In the genomic region with DNA sequence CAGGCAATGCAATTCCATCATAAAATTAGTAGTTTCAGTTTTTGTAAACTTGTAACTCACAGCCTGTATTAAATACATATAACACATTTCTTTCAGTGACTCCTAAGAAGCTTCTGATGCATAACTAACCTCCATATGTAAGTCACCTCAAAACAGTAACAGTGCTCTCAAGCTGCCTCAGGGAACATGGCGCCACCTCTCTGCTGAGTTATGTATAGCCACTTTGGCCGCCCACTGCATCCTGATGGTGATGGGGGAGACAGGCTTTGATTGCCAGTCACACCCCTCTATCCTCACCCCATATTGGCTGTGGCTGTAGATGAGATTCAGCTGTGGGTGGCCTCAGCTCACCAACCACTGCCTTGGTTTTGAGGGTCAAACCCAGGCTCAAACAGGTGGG, we compare ENCODE assay signal across 8 cellular contexts. TPM values are rescaled to one million over a fixed set of nuclear protein-coding genes. Genes with fewer than 3 reads are reported as not detected.
DNase-seq lines count a peak whose midpoint lies in the region; ATAC-seq and TF ChIP-seq lines count a peak whose summit lies in the region.

No MANE protein-coding gene starts in this region.

- intact Hi-C loops in adrenal gland (cut with DNase I) = no loop called here
- intact Hi-C loops in right lobe of liver (cut with DNase I) = no loop called here

- TF ChIP-seq POLR2A in adrenal gland (IDR thresholded peaks at IDR 0.05) (no peak), right lobe of liver (IDR thresholded peaks at IDR 0.05) (no peak)

- in situ Hi-C loops in ACHN (cut with HindIII; ENCODE audit: low pct_ligation_motif_present, low pct_unique_long_range_greater_than_20kb, low sequenced_read_pairs) = no loop called here

- ATAC-seq in GM18861 (IDR thresholded peaks at IDR 0.05; ENCODE audit: unreplicated experiment) = peak; percentile 65
- peak; percentile 70 to 81 (median 78) for ATAC-seq in right lobe of liver
- ATAC-seq in GM21723 (IDR thresholded peaks at IDR 0.05; ENCODE audit: unreplicated experiment) = no peak

- H3K9me3 ChIP-seq in adrenal gland (replicated peaks in 1 of 3) (peaks cover 0 to 4% (median 0%) of the 10 kb centered on the region in 3 donors), right lobe of liver (no peaks in the 10 kb centered on the region)

- no peaks in the 10 kb centered on the region for H3K36me3 ChIP-seq in adrenal gland (replicated peaks in 1 of 2)
- H3K36me3 ChIP-seq in right lobe of liver = no peaks in the 10 kb centered on the region

- H3K27ac ChIP-seq in adrenal gland = no peak overlapping the region
- H3K27ac ChIP-seq in right lobe of liver = no peak overlapping the region

- TF ChIP-seq CTCF in adrenal gland (IDR thresholded peaks at IDR 0.05) (peak in 4 of 6 experiments; percentile 20 to 31 (median 26)), right lobe of liver (IDR thresholded peaks at IDR 0.05) (peak; percentile 36 to 60 (median 42))

- no peaks in the 10 kb centered on the region for H3K4me1 ChIP-seq in adrenal gland (replicated peaks in 1 of 2)
- peaks cover 0 to 5% (median 0%) of the 10 kb centered on the region in 4 donors for H3K4me1 ChIP-seq in right lobe of liver

- no peaks in the 10 kb centered on the region for H3K27me3 ChIP-seq in adrenal gland
- no peaks in the 10 kb centered on the region for H3K27me3 ChIP-seq in right lobe of liver

- DNase-seq in ACHN (peak; percentile 15), NCI-H82 treated with DMSO at 0.1 percent for 48 hours (lab: John Stamatoyannopoulos, UW; ENCODE audit: unreplicated experiment) (peak; percentile 5), adrenal gland (peak in 1 of 7 donors; percentile 19), right lobe of liver (no peak), OCI-M2 (lab: John Stamatoyannopoulos, UW; ENCODE audit: unreplicated experiment) (no peak), NCI-H1417 treated with DMSO at 0.1 percent for 48 hours (lab: John Stamatoyannopoulos, UW) (no peak)

- H3K4me3 ChIP-seq in adrenal gland (no peak overlapping the region), right lobe of liver (no peak overlapping the region)

- 94 to 100% (median 95%) methylated on average over 2 of the region's 2 CpGs for WGBS in adrenal gland, 4 donors
- WGBS in right lobe of liver (ENCODE audit: insufficient coverage, low coverage, low lambda C conversion rate, missing lambda C conversion rate) = 91% methylated on average over 2 of the region's 2 CpGs

RNA-seq across cellular contexts. Expression of gene LRBA, which starts 54.3 kb away (rescaled TPM):
- total RNA-seq in adrenal gland (100 to 1,000 TPM in 1 of 8 donors, 10 to 100 TPM in 7; 36.7 to 106 (median 46.9) TPM), right lobe of liver (10 to 100 TPM; 18.9 to 48.1 (median 24.5) TPM)
- polyA plus RNA-seq in adrenal gland = 10 to 100 TPM in 2 of 3 donors, 1 to 10 TPM in 1; 9.6 to 32.2 (median 10.3) TPM

Comparison
In these comparisons a context has a peak if more than half of its experiments do, and no peak if none do; other contexts are left out.
1. DNase-seq: peak in ACHN (single experiment) and NCI-H82 treated with DMSO at 0.1 percent for 48 hours (single experiment); none in right lobe of liver (0 of 3), OCI-M2 (single experiment) and NCI-H1417 treated with DMSO at 0.1 percent for 48 hours (single experiment).